In the genomic region with DNA sequence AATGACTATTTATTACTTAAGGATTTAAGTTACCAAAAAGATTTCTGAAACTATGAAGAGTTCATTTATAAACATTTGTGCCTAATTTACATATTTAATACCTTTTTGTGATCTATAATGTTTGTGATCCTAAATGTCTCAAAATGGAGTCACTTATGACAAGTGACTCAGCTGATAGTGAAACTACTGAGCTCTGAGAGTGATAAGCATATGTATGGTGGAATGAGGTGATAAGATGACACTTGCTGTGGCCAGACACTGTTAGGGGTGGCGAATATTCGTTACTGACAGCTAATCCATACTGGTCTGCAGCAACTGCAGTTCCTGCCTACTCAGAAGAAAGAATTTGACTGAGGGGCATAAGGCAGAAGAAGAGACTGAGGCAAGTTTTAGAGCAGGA, we compare ENCODE assay signal across 1 cellular context.
TF ChIP-seq lines count a peak whose summit lies in the region.

No MANE protein-coding gene starts in this region.

TF ChIP-seq in GM12878, 131 proteins besides CTCF, POLR2A, EP300 and RAD21:
- TF ChIP-seq ZNF592 (IDR thresholded peaks at IDR 0.05) (peak; percentile 91), ZNF687 (IDR thresholded peaks at IDR 0.05) (peak; percentile 76), ZZZ3 (IDR thresholded peaks at IDR 0.05; ENCODE audit: control insufficient read depth, insufficient read length, low read depth) (no peak)
TF ChIP-seq in GM12878: peak in this region for 2.
